In the genomic region with DNA sequence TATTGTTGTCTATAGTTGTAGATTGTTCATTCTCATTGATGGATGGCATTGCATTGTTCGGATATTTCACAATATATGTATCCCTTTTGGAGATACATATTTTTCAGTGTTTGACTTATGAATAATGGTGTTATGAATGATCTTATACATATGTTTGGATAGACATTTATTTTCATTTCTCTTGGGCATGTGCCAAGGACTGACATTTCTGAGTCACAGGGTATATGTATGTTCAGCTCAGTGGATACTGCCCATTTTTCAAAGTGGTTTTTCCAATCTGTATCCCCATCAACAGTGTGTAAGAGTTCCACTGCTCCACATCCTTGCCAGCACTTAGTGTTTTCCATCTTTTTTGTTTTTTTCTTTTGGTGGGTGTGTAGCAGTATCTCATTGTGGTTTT, we compare ENCODE assay signal across 21 cellular contexts. TPM values are rescaled to one million over a fixed set of nuclear protein-coding genes. Genes with fewer than 3 reads are reported as not detected.
"Had no signal": no experiment of that assay in that cellular context is flagged by ENCODE, and none has a peak within 500 bp of the region (broad histone marks: within the 10 kb centered on the region; RNA-seq: fewer than 3 reads in every experiment).

No MANE protein-coding gene starts in this region.

- H3K36me3 ChIP-seq: heart right ventricle, transverse colon, vagina had no signal

- H3K27ac ChIP-seq: epithelial cell of prostate, heart right ventricle, psoas muscle, skin epidermis, transverse colon, vagina had no signal

- H3K4me1 ChIP-seq: heart right ventricle, psoas muscle, transverse colon, vagina had no signal

- DNase-seq: activated CD4-positive, alpha-beta T cell treated with anti-CD3 and anti-CD28 coated beads for 48 hours; activated CD4-positive, CD25-positive, alpha-beta regulatory T cell; activated CD8-positive, alpha-beta T cell treated with anti-CD3 and anti-CD28 coated beads for 36 hours; activated naive CD4-positive, alpha-beta T cell treated with Interleukin-2 at 50 U/mL for 16 hours; activated naive CD8-positive, alpha-beta T cell treated with anti-CD3 and anti-CD28 coated beads, Interleukin-2, amount 10 ng/mL, durations not matched to agents 7 days and 5 days; activated T-cell treated with anti-CD3 and anti-CD28 coated beads, Interleukin-2, amount 50 U/mL, for 24 hours; amygdala; cerebellar nuclear complex; effector memory CD8-positive, alpha-beta T cell; heart right ventricle; immature natural killer cell; mesendoderm; naive thymus-derived CD8-positive, alpha-beta T cell; psoas muscle; right cardiac atrium; T-helper 1 cell; T1000; transverse colon had no signal

- H3K27me3 ChIP-seq: transverse colon, vagina had no signal

- H3K9me3 ChIP-seq: heart right ventricle, psoas muscle, transverse colon, vagina had no signal

- ATAC-seq: activated CD8-positive, alpha-beta T cell treated with anti-CD3 and anti-CD28 coated beads for 36 hours; effector memory CD8-positive, alpha-beta T cell; heart right ventricle; naive thymus-derived CD8-positive, alpha-beta T cell; psoas muscle; right cardiac atrium had no signal

- H3K4me3 ChIP-seq: heart right ventricle, psoas muscle, skin epidermis, transverse colon, vagina had no signal

RNA-seq across cellular contexts. Expression of a gene that starts 45.0 kb away (rescaled TPM):
- total RNA-seq: activated CD8-positive, alpha-beta T cell treated with anti-CD3 and anti-CD28 coated beads for 36 hours; psoas muscle had no signal
- polyA plus RNA-seq: immature natural killer cell; naive thymus-derived CD8-positive, alpha-beta T cell had no signal
